ENCODE assay signal across 17 cellular contexts in the genomic region with DNA sequence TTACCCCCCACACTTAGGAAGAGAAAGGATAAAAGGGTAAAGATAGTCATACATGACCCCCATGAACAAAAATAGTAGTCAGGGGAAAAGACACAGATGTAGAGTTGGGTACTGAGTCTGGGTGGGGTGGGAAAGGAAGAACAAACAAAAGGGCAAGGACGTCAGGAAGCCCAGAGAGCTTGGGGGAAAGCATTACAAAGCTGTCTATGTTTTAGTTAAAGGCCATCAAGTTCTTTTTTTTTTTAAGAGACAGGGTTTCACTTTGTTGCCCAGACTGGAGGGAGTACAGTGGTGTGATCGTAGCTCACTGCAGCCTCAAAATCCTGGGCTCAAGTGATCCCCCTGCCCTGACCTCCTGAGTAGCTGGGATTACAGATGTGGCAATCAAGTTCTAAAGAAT.
DNase-seq lines count a peak whose midpoint lies in the region; ATAC-seq and TF ChIP-seq lines count a peak whose summit lies in the region.
"Had no signal": no experiment of that assay in that cellular context is flagged by ENCODE, and none has a peak within 500 bp of the region (broad histone marks: within the 10 kb centered on the region; RNA-seq: fewer than 3 reads in every experiment).

No MANE protein-coding gene starts in this region.

- no peaks in the 10 kb centered on the region for H3K9me3 ChIP-seq in thyroid gland
- H3K9me3 ChIP-seq: Caco-2, ovary had no signal

- no peak overlapping the region for H3K4me3 Mint-ChIP-seq in nephron progenitor cell
- H3K4me3 Mint-ChIP-seq: HFFc6, naive B cell had no signal

- intact Hi-C loops in thyroid gland (cut with DNase I) (no loop called here), posterior vena cava (cut with DNase I) (no loop called here)

- H3K4me3 ChIP-seq in coronary artery (no peak overlapping the region), thyroid gland (replicated peaks in 1 of 3) (no peak overlapping the region)
- H3K4me3 ChIP-seq: cardiac muscle cell, ovary, smooth muscle cell had no signal

- H3K4me1 Mint-ChIP-seq in nephron progenitor cell: peaks cover 17% of the 10 kb centered on the region

- no peaks in the 10 kb centered on the region for H3K36me3 Mint-ChIP-seq in nephron progenitor cell (ENCODE audit: low read depth)
- H3K36me3 Mint-ChIP-seq: naive B cell had no signal

- no peak for TF ChIP-seq POLR2A in thyroid gland (IDR thresholded peaks at IDR 0.05)

- H3K27ac ChIP-seq in coronary artery (peak overlapping the region; percentile 79 to 89), thyroid gland (peak overlapping the region in 2 of 3 donors; percentile 6 to 24)
- H3K27ac ChIP-seq: cardiac muscle cell, ovary had no signal

- H3K27ac Mint-ChIP-seq in nephron progenitor cell: peak overlapping the region; percentile 10
- H3K27ac Mint-ChIP-seq: HFFc6, naive B cell had no signal

- DNase-seq in SK-MEL-5 (ENCODE audit: low read depth, low spot score) (peak; percentile 93), coronary artery (ENCODE audit: low spot score) (no peak), nephron progenitor cell (no peak), thyroid gland (no peak), posterior vena cava (ENCODE audit: low spot score) (no peak)
- DNase-seq: effector CD4-positive, alpha-beta T cell; HFFc6; naive B cell; ovary; stimulated activated CD4-positive, alpha-beta T cell treated with anti-CD3 and anti-CD28 coated beads, Interleukin-4, amount 100 ng/mL, for 1 hour had no signal

- ATAC-seq in GM21447 (IDR thresholded peaks at IDR 0.05; ENCODE audit: unreplicated experiment) (no peak), GM21381 (IDR thresholded peaks at IDR 0.05; ENCODE audit: unreplicated experiment) (no peak), HG03460 (IDR thresholded peaks at IDR 0.05; ENCODE audit: unreplicated experiment) (no peak)
- ATAC-seq: SK-N-SH treated with all-trans-retinoic acid at 6 μM for 48 hours had no signal

- H3K36me3 ChIP-seq in thyroid gland: no peaks in the 10 kb centered on the region
- H3K36me3 ChIP-seq: cardiac muscle cell, ovary had no signal

- no peaks in the 10 kb centered on the region for H3K9me3 Mint-ChIP-seq in nephron progenitor cell
- H3K9me3 Mint-ChIP-seq: HFFc6 had no signal

- peaks cover 6 to 38% of the 10 kb centered on the region in 2 donors for H3K4me1 ChIP-seq in thyroid gland
- H3K4me1 ChIP-seq: Caco-2 had no signal

- H3K27me3 Mint-ChIP-seq in nephron progenitor cell (ENCODE audit: low read depth, poor library complexity): peaks cover 3% of the 10 kb centered on the region

- in situ Hi-C loops in SK-MEL-5 (cut with HindIII; ENCODE audit: low pct_unique_long_range_greater_than_20kb, low sequenced_read_pairs): no loop called here

- TF ChIP-seq CTCF in coronary artery (IDR thresholded peaks at IDR 0.05): no peak
- TF ChIP-seq CTCF in nephron progenitor cell (IDR thresholded peaks at IDR 0.05): no peak
- no peak for TF ChIP-seq CTCF in thyroid gland (IDR thresholded peaks at IDR 0.05)

- WGBS in thyroid gland, 2 donors: 59 to 69% methylated on average over 2 of the region's 2 CpGs

- no peaks in the 10 kb centered on the region for H3K27me3 ChIP-seq in thyroid gland
- H3K27me3 ChIP-seq: cardiac muscle cell, ovary had no signal
